8 cellular contexts compared by ENCODE assay signal in genomic region chr14:50830932-50831703, GRCh38. TPM values are rescaled to one million over a fixed set of nuclear protein-coding genes. Genes with fewer than 3 reads are reported as not detected.
DNase-seq lines count a peak whose midpoint lies in the region; ATAC-seq and TF ChIP-seq lines count a peak whose summit lies in the region.

Gene NIN (minus strand): TSS chr14:50831162. CDS start chr14:50822056, 9,106 bp downstream.

- peak within 1 kb of the TSS; percentile 98 for H3K27ac Mint-ChIP-seq in CD8-positive, alpha-beta T cell

- H3K4me1 ChIP-seq in CD8-positive, alpha-beta T cell (ENCODE audit: insufficient read depth, low read length), result peaks cover 50% of the 10 kb centered on the region
- H3K4me1 ChIP-seq in NT2/D1 (ENCODE audit: insufficient read depth, insufficient read length) (no peaks in the 10 kb centered on the region), mucosa of descending colon (ENCODE audit: low read depth) (peaks cover 20% of the 10 kb centered on the region)

- no peaks in the 10 kb centered on the region for H3K27me3 ChIP-seq in CD8-positive, alpha-beta T cell (ENCODE audit: insufficient read depth, low read length)
- peaks cover 76% of the 10 kb centered on the region for H3K27me3 ChIP-seq in NT2/D1 (ENCODE audit: insufficient read depth, insufficient read length)

- peak within 1 kb of the TSS; percentile 88 for H3K9ac ChIP-seq in NT2/D1 (ENCODE audit: insufficient read length, low read depth)

- TF ChIP-seq CTCF in CD8-positive, alpha-beta T cell (IDR thresholded peaks at IDR 0.05), result no peak
- TF ChIP-seq CTCF in epithelial cell of esophagus (IDR thresholded peaks at IDR 0.05; ENCODE audit: insufficient read depth, low read depth, low read length, missing control alignments), result no peak
- TF ChIP-seq CTCF in mucosa of descending colon (IDR thresholded peaks at IDR 0.05), result no peak

- H3K36me3 ChIP-seq in CD8-positive, alpha-beta T cell (ENCODE audit: insufficient read depth, low read length), result no peaks in the 10 kb centered on the region
- H3K36me3 ChIP-seq in NT2/D1 (ENCODE audit: insufficient read depth, insufficient read length, low read length) (no peaks in the 10 kb centered on the region), mucosa of descending colon (ENCODE audit: low read depth) (no peaks in the 10 kb centered on the region)

- peak within 1 kb of the TSS; percentile 79 for H3K4me3 ChIP-seq in CD8-positive, alpha-beta T cell (ENCODE audit: low read depth, low read length)
- H3K4me3 ChIP-seq in NT2/D1 (ENCODE audit: insufficient read length, low read depth) (peak within 1 kb of the TSS; percentile 62), epithelial cell of esophagus (ENCODE audit: low read length) (peak within 1 kb of the TSS; percentile 74), mucosa of descending colon (peak within 1 kb of the TSS; percentile 85)

- CTCF ChIA-PET in CD8-positive, alpha-beta T cell (lab: Charles Lee), result interaction anchor here (0.6 to 6.1 kb wide), 7 partner anchors 20 to 91 kb away, joined by 3 to 40 read pairs (median 3); no protein-coding TSS in a partner anchor

- H3K9me3 ChIP-seq in CD8-positive, alpha-beta T cell (ENCODE audit: low read length), result no peaks in the 10 kb centered on the region
- no peaks in the 10 kb centered on the region for H3K9me3 ChIP-seq in NT2/D1 (ENCODE audit: insufficient read depth, low read length)
- H3K9me3 ChIP-seq in mucosa of descending colon, result no peaks in the 10 kb centered on the region

- H3K9me3 Mint-ChIP-seq in CD8-positive, alpha-beta T cell, result no peaks in the 10 kb centered on the region

- ATAC-seq in CD8-positive, alpha-beta T cell, result peak; percentile 80
- peak; percentile 72 for ATAC-seq in GM19438 (IDR thresholded peaks at IDR 0.05; ENCODE audit: low read depth, unreplicated experiment)
- ATAC-seq in HG03565 (IDR thresholded peaks at IDR 0.05; ENCODE audit: unreplicated experiment), result peak; percentile 62
- ATAC-seq in mucosa of descending colon, result peak; percentile 96

- peak within 1 kb of the TSS; percentile 97 for H3K4me3 Mint-ChIP-seq in CD8-positive, alpha-beta T cell

- H3K27me3 Mint-ChIP-seq in CD8-positive, alpha-beta T cell (ENCODE audit: low read depth), result no peaks in the 10 kb centered on the region

- peak within 1 kb of the TSS; percentile 76 for H3K27ac ChIP-seq in CD8-positive, alpha-beta T cell (ENCODE audit: low read depth, low read length)

- POLR2A ChIA-PET in CD8-positive, alpha-beta T cell (lab: Charles Lee), result interaction anchor here (0.6 to 3.7 kb wide), 9 partner anchors 10 to 61 kb away, joined by 3 to 40 read pairs (median 19); no protein-coding TSS in a partner anchor

- H3K4me1 Mint-ChIP-seq in CD8-positive, alpha-beta T cell (ENCODE audit: low read depth), result peaks cover 68% of the 10 kb centered on the region

- DNase-seq in CD8-positive, alpha-beta T cell, result peak; percentile 44 to 84 (median 72)
- peak; percentile 40 for DNase-seq in NT2/D1 (ENCODE audit: low read depth, low spot score)
- peak; percentile 66 for DNase-seq in activated T-cell treated with anti-CD3 and anti-CD28 coated beads for 1 hour (ENCODE audit: low read depth)
- DNase-seq in epithelial cell of esophagus (ENCODE audit: low read depth), result peak; percentile 88
- DNase-seq in mucosa of descending colon, result peak; percentile 79 to 86 (median 86)
- peak; percentile 43 for DNase-seq in stimulated activated CD8-positive, alpha-beta memory T cell treated with anti-CD3 and anti-CD28 coated beads, Interleukin-7, amount 100 ng/mL, for 24 hours (ENCODE audit: low read depth)

- intact Hi-C loops in CD8-positive, alpha-beta T cell (cut with DNase I, micrococcal nuclease), result loop anchor here (1.0 to 10.0 kb wide), 12 partner anchors 9 to 1034 kb away; partner anchors contain the start of genes DMAC2L (in 1 of the 2), GNG2 (in 1 of the 2), L2HGDH (in 1 of the 2) and SOS2 (in 1 of the 2)
- intact Hi-C loops in mucosa of descending colon (cut with DNase I, micrococcal nuclease), result no loop called here

- H3K36me3 Mint-ChIP-seq in CD8-positive, alpha-beta T cell, result peaks cover 32% of the 10 kb centered on the region

RNA-seq across cellular contexts. Expression of gene NIN, which starts in this region (rescaled TPM):
- 100 to 1,000 TPM; 121 to 132 TPM for total RNA-seq in CD8-positive, alpha-beta T cell
- total RNA-seq in mucosa of descending colon, result 10 to 100 TPM; 20.5 to 36.3 (median 27.9) TPM

Comparison
In these comparisons a context has a peak if more than half of its experiments do, and no peak if none do; other contexts are left out.
1. Peak in every context shown above with its lines: DNase-seq, ATAC-seq, H3K4me3 ChIP-seq and H3K27ac ChIP-seq.
2. intact Hi-C loops: an anchor here in CD8-positive, alpha-beta T cell (1.0 to 10.0 kb wide); none called in mucosa of descending colon.